Comparison of ENCODE assay signal across 8 cellular contexts in the genomic region with DNA sequence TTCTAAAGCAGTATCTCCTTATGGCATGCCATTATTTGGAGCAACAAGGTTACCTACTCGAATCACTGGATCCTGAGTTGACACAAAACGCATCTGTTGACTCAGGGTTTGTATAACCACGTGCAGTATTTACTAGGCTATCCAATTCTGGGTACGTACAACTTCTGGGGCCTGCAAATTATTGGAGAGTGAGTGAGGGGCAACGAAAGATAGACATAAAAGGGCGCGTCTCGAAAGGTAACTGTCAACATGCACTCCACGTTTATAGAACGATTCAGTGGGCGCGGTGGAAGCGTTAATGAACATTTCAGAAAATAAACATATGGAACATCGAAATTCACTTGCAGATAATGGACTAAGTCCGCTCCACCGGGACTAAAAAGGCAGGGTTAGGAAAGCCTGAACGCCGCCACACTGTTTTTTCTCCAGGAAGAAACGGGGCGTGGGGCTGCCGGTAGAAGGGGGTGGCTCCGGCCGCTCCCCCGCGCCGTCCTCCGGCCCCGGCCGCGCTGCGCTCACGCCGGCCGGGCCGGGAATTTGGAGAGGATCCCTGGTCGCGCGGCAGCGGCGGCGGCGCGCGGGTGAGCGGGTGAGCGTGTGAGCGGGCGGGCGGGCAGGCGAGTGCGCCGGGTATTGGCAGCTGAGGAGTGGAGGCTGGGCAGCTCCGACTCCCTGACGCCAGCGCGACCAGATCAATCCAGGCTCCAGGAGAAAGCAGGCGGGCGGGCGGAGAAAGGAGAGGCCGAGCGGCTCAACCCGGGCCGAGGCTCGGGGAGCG.
DNase-seq lines count a peak whose midpoint lies in the region; ATAC-seq and TF ChIP-seq lines count a peak whose summit lies in the region.

A gene (plus strand): TSS at position 690 of the 778 bp plus-strand sequence. CDS start 32,761 bp downstream, outside the sequence.

- TF ChIP-seq CTCF in VCaP (conservative IDR thresholded peaks at IDR 0.05), result no peak

- H3K27me3 ChIP-seq in layer of hippocampus (ENCODE audit: control insufficient read depth, insufficient read depth, low read length), result no peaks in the 10 kb centered on the region

- peak; percentile 60 for ATAC-seq in HG02588 (IDR thresholded peaks at IDR 0.05; ENCODE audit: unreplicated experiment)

- DNase-seq in NCI-H1417 (lab: John Stamatoyannopoulos, UW) (peak; percentile 53 to 84 (median 84)), NCI-H1417 treated with DMSO at 0.1 percent for 48 hours (lab: John Stamatoyannopoulos, UW) (no peak), NCI-H1105 treated with DMSO at 0.1 percent for 48 hours (lab: John Stamatoyannopoulos, UW) (peak; percentile 63), cortex of kidney (lab: John Stamatoyannopoulos, UW) (peak; percentile 17)
- peak; percentile 12 to 38 (median 21) for DNase-seq in stimulated activated CD4-positive, alpha-beta T cell treated with anti-CD3 and anti-CD28 coated beads, Interleukin-12 subunit alpha, Interleukin-12 subunit beta, amount 100 ng/mL, for 48 hours (ENCODE audit: low read depth in 2 of 3, low spot score in 1 of 3)

- H3K27ac ChIP-seq in VCaP (peak within 1 kb of the TSS; percentile 95), layer of hippocampus (ENCODE audit: low read depth, low read length) (peak within 1 kb of the TSS; percentile 87)
